In the genomic region with DNA sequence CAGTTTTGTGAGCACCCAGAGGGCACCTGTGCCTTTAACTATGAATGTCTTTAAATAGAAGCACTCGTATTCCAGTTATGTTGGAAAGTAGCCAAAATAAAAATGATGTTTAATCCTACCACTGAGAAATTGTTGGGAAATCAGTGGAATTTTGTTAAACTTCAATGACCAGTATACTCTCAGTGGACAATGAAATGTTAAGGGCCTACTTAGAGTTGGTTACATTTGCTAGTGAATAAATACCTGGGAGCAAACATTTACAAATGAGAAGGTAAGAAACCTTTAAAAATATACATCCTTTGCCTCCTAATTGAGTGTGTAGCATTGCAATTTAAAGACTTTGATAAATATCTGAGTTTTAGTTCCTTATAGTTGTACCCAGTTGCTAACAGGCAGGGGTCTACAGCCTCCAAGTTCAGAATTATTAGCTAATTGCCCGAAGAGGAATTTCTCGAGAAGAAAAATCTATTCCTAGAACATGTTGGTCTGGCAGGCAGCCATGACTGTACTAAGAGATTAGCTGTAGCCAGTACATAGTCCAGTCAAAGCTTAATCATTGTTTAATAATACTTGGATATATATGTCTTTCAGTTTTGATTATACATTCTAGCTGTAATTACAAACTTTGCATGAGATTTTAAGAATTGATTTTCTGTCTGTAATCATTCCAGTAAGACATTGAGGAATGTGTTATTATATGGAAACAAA, we compare ENCODE assay signal across 19 cellular contexts.
A peak's percentile ranks its signal among the peaks of the same experiment; 100 is the strongest.
DNase-seq lines count a peak whose midpoint lies in the region; ATAC-seq, FAIRE-seq and TF ChIP-seq lines count a peak whose summit lies in the region.
"Had no signal": no experiment of that assay in that cellular context is flagged by ENCODE, and none has a peak within 500 bp of the region (broad histone marks: within the 10 kb centered on the region; RNA-seq: fewer than 3 reads in every experiment).

No MANE protein-coding gene starts in this region.

- H3K36me3 ChIP-seq in MG63 (no peaks in the 10 kb centered on the region), astrocyte (ENCODE audit: insufficient read depth, low read length) (no peaks in the 10 kb centered on the region)
- H3K36me3 ChIP-seq: heart right ventricle had no signal

- H3K27me3 ChIP-seq in MG63 (no peaks in the 10 kb centered on the region), astrocyte (ENCODE audit: insufficient read depth, low read length) (no peaks in the 10 kb centered on the region)

- intact Hi-C loops in left ventricle myocardium superior (cut with micrococcal nuclease): no loop called here

- no peaks in the 10 kb centered on the region for H3K79me2 ChIP-seq in astrocyte (ENCODE audit: insufficient read depth, low read length)

- H3K27ac ChIP-seq in astrocyte (ENCODE audit: low read depth, low read length): no peak overlapping the region
- H3K27ac ChIP-seq: heart right ventricle had no signal

- no peak overlapping the region for H2AFZ ChIP-seq in astrocyte (ENCODE audit: low read depth, low read length)

- H3K27ac Mint-ChIP-seq in astrocyte (ENCODE audit: unreplicated experiment): no peak overlapping the region
- H3K27ac Mint-ChIP-seq: activated CD4-positive, alpha-beta memory T cell treated with anti-CD3 and anti-CD28 coated beads, Interleukin-2, amount 10 ng/mL, durations not matched to agents 7 days and 5 days; activated naive CD8-positive, alpha-beta T cell; CD4-positive, alpha-beta memory T cell; immature natural killer cell; T-helper 1 cell treated with Interleukin-12 subunit alpha and Interleukin-12 subunit beta and Interleukin-4 antibody, amounts not matched to agents 30 μg/mL and 1 μg/mL, for 36 hours had no signal

- no peaks in the 10 kb centered on the region for H3K36me3 Mint-ChIP-seq in astrocyte (ENCODE audit: low read depth, unreplicated experiment)
- H3K36me3 Mint-ChIP-seq: activated naive CD8-positive, alpha-beta T cell; CD4-positive, alpha-beta memory T cell; immature natural killer cell had no signal

- peaks cover 3% of the 10 kb centered on the region for H3K4me1 Mint-ChIP-seq in astrocyte (ENCODE audit: low read depth, unreplicated experiment)
- H3K4me1 Mint-ChIP-seq: activated CD4-positive, alpha-beta memory T cell treated with anti-CD3 and anti-CD28 coated beads, Interleukin-2, amount 10 ng/mL, durations not matched to agents 7 days and 5 days; CD4-positive, alpha-beta memory T cell; immature natural killer cell had no signal

- no peak overlapping the region for H3K9ac ChIP-seq in astrocyte (ENCODE audit: low read length)

- no peak overlapping the region for H3K4me2 ChIP-seq in astrocyte (ENCODE audit: low read length)

- peak; percentile 4 for DNase-seq in MG63
- DNase-seq in astrocyte (ENCODE audit: low read depth): peak; percentile 52
- DNase-seq in left ventricle myocardium superior: peak; percentile 29
- peak; percentile 6 for DNase-seq in non-pigmented ciliary epithelial cell (ENCODE audit: low read depth)
- DNase-seq in DMS79 (lab: John Stamatoyannopoulos, UW): no peak
- no peak for DNase-seq in islet precursor cell
- DNase-seq: activated CD4-positive, alpha-beta memory T cell treated with anti-CD3 and anti-CD28 coated beads, Interleukin-2, amount 10 ng/mL, durations not matched to agents 7 days and 5 days; activated T-cell treated with anti-CD3 and anti-CD28 coated beads, Interleukin-2, amount 50 U/mL, for 4 hours; CD4-positive, alpha-beta memory T cell; effector CD8-positive, alpha-beta T cell; immature natural killer cell; NCI-H510A; SIG-M5; stimulated activated CD4-positive, alpha-beta T cell treated with anti-CD3 and anti-CD28 coated beads, Interleukin-2, amount 100 ng/mL, for 48 hours had no signal

- no peak overlapping the region for H3K4me3 ChIP-seq in MG63
- H3K4me3 ChIP-seq in astrocyte (ENCODE audit: insufficient read depth, low read depth, low read length): no peak overlapping the region
- H3K4me3 ChIP-seq: heart right ventricle had no signal

- H3K4me3 Mint-ChIP-seq in astrocyte (ENCODE audit: unreplicated experiment): no peak overlapping the region
- H3K4me3 Mint-ChIP-seq: activated CD4-positive, alpha-beta memory T cell treated with anti-CD3 and anti-CD28 coated beads, Interleukin-2, amount 10 ng/mL, durations not matched to agents 7 days and 5 days; activated naive CD8-positive, alpha-beta T cell; activated T-cell treated with anti-CD3 and anti-CD28 coated beads, Interleukin-2, amount 50 U/mL, for 4 hours; CD4-positive, alpha-beta memory T cell; immature natural killer cell; T-helper 1 cell treated with Interleukin-12 subunit alpha and Interleukin-12 subunit beta and Interleukin-4 antibody, amounts not matched to agents 30 μg/mL and 1 μg/mL, for 36 hours had no signal

- TF ChIP-seq CTCF in astrocyte (IDR thresholded peaks at IDR 0.05; ENCODE audit: insufficient read depth, low read depth, low read length): no peak

- H3K9me3 ChIP-seq in MG63 (no peaks in the 10 kb centered on the region), astrocyte (ENCODE audit: insufficient read depth, low read depth, low read length) (no peaks in the 10 kb centered on the region)
- H3K9me3 ChIP-seq: heart right ventricle had no signal

- ATAC-seq in left ventricle myocardium superior (peak; percentile 48), GM19035 (IDR thresholded peaks at IDR 0.05; ENCODE audit: unreplicated experiment) (no peak), GM18909 (IDR thresholded peaks at IDR 0.05; ENCODE audit: poor library complexity, unreplicated experiment) (no peak)
- ATAC-seq: activated T-cell treated with anti-CD3 and anti-CD28 coated beads, Interleukin-2, amount 50 U/mL, for 4 hours had no signal

- FAIRE-seq in astrocyte (lab: Jason Lieb, UNC): peak; percentile 97

- no peaks in the 10 kb centered on the region for H4K20me1 ChIP-seq in astrocyte (ENCODE audit: insufficient read depth, low read length)

- no peaks in the 10 kb centered on the region for H3K9me3 Mint-ChIP-seq in astrocyte (ENCODE audit: unreplicated experiment)
- H3K9me3 Mint-ChIP-seq: activated CD4-positive, alpha-beta memory T cell treated with anti-CD3 and anti-CD28 coated beads, Interleukin-2, amount 10 ng/mL, durations not matched to agents 7 days and 5 days; activated T-cell treated with anti-CD3 and anti-CD28 coated beads, Interleukin-2, amount 50 U/mL, for 4 hours; CD4-positive, alpha-beta memory T cell; T-helper 1 cell treated with Interleukin-12 subunit alpha and Interleukin-12 subunit beta and Interleukin-4 antibody, amounts not matched to agents 30 μg/mL and 1 μg/mL, for 36 hours had no signal

- H3K27me3 Mint-ChIP-seq in astrocyte (ENCODE audit: low read depth, unreplicated experiment): no peaks in the 10 kb centered on the region
- H3K27me3 Mint-ChIP-seq: activated CD4-positive, alpha-beta memory T cell treated with anti-CD3 and anti-CD28 coated beads, Interleukin-2, amount 10 ng/mL, durations not matched to agents 7 days and 5 days; CD4-positive, alpha-beta memory T cell had no signal

- no peaks in the 10 kb centered on the region for H3K4me1 ChIP-seq in astrocyte (ENCODE audit: insufficient read depth, low read length)
- H3K4me1 ChIP-seq: heart right ventricle had no signal

Comparison
In these comparisons a context has a peak if more than half of its experiments do, and no peak if none do; other contexts are left out.
1. DNase-seq: peak in MG63 (single experiment), astrocyte (single experiment), left ventricle myocardium superior (single experiment) and non-pigmented ciliary epithelial cell (single experiment); none in DMS79 (single experiment) and islet precursor cell (single experiment).